ENCODE assay signal across 9 cellular contexts in genomic region chr4:121199742-121200561, GRCh38. TPM values are rescaled to one million over a fixed set of nuclear protein-coding genes. Genes with fewer than 3 reads are reported as not detected.
DNase-seq lines count a peak whose midpoint lies in the region; ATAC-seq and TF ChIP-seq lines count a peak whose summit lies in the region.
"Had no signal": no experiment of that assay in that cellular context is flagged by ENCODE, and none has a peak within 500 bp of the region (broad histone marks: within the 10 kb centered on the region; RNA-seq: fewer than 3 reads in every experiment).

No MANE protein-coding gene starts in this region.

- no peak overlapping the region for H2AFZ ChIP-seq in GM23338

- peak; percentile 41 to 46 for DNase-seq in activated T-cell treated with anti-CD3 and anti-CD28 coated beads, Interleukin-2, amount 50 U/mL, for 48 hours
- no peak for DNase-seq in cardiac septum (ENCODE audit: low spot score)
- DNase-seq in middle frontal gyrus (ENCODE audit: extremely low spot score, low spot score), result no peak
- no peak for DNase-seq in GM23338 (ENCODE audit: low spot score)
- DNase-seq in NCI-H187 treated with DMSO at 0.1 percent for 48 hours (lab: John Stamatoyannopoulos, UW), result no peak

- H4K20me1 ChIP-seq in GM23338 (replicated peaks; ENCODE audit: insufficient read depth), result no peaks in the 10 kb centered on the region

- H3K4me3 Mint-ChIP-seq in GM23338, result no peak overlapping the region

- H3K36me3 Mint-ChIP-seq in GM23338 (ENCODE audit: low read depth), result no peaks in the 10 kb centered on the region
- H3K36me3 Mint-ChIP-seq: immature natural killer cell had no signal

- H3K4me1 Mint-ChIP-seq in GM23338, result no peaks in the 10 kb centered on the region

- H3K27ac Mint-ChIP-seq in GM23338, result no peak overlapping the region

- no peak overlapping the region for H3K27ac ChIP-seq in GM23338 (ENCODE audit: low read depth)

- H3K36me3 ChIP-seq in GM23338 (ENCODE audit: insufficient read depth), result no peaks in the 10 kb centered on the region

- no peak overlapping the region for H3K4me3 ChIP-seq in GM23338

- no peaks in the 10 kb centered on the region for H3K27me3 ChIP-seq in GM23338 (ENCODE audit: insufficient read depth)

- H3K9me3 Mint-ChIP-seq in GM23338, result no peaks in the 10 kb centered on the region
- H3K9me3 Mint-ChIP-seq: immature natural killer cell had no signal

- no peaks in the 10 kb centered on the region for H3F3A ChIP-seq in GM23338 (replicated peaks; ENCODE audit: low read depth)

- TF ChIP-seq CTCF in GM12872 (IDR thresholded peaks at IDR 0.05; ENCODE audit: insufficient read depth, low read depth, low read length), result peak; percentile 56
- TF ChIP-seq CTCF in GM23338 (conservative IDR thresholded peaks at IDR 0.05; ENCODE audit: low read depth in 2 of 2), result peak in 1 of 2 experiments; percentile 32; a peak in 2 of 4 replicates

- H3K9me2 ChIP-seq in GM23338 (ENCODE audit: insufficient read depth), result no peaks in the 10 kb centered on the region

- H3K79me2 ChIP-seq in GM23338 (replicated peaks; ENCODE audit: insufficient read depth), result no peaks in the 10 kb centered on the region

- H3K27me3 Mint-ChIP-seq in GM23338 (ENCODE audit: insufficient read depth, low read depth, poor library complexity), result no peaks in the 10 kb centered on the region

- no peaks in the 10 kb centered on the region; the same call in 1 of the 2 replicates for H3K4me1 ChIP-seq in GM23338 (ENCODE audit: insufficient read depth)

- no peak overlapping the region for H3K4me2 ChIP-seq in GM23338

- intact Hi-C loops in cardiac septum (cut with DNase I), result no loop called here

- ATAC-seq in GM19351 (IDR thresholded peaks at IDR 0.05; ENCODE audit: unreplicated experiment) (peak; percentile 68), HG03095 (IDR thresholded peaks at IDR 0.05; ENCODE audit: unreplicated experiment) (peak; percentile 69), GM23338 (no peak)

TF ChIP-seq in GM23338, 12 proteins besides CTCF, POLR2A, EP300 and RAD21:
- TF ChIP-seq EZH2 (IDR thresholded peaks at IDR 0.05; ENCODE audit: low read depth, unreplicated experiment), result no peak
- TF ChIP-seq ZNF114 (CRISPR knock-in tag; IDR thresholded peaks at IDR 0.05), result no peak
- TF ChIP-seq, protein P1, sequence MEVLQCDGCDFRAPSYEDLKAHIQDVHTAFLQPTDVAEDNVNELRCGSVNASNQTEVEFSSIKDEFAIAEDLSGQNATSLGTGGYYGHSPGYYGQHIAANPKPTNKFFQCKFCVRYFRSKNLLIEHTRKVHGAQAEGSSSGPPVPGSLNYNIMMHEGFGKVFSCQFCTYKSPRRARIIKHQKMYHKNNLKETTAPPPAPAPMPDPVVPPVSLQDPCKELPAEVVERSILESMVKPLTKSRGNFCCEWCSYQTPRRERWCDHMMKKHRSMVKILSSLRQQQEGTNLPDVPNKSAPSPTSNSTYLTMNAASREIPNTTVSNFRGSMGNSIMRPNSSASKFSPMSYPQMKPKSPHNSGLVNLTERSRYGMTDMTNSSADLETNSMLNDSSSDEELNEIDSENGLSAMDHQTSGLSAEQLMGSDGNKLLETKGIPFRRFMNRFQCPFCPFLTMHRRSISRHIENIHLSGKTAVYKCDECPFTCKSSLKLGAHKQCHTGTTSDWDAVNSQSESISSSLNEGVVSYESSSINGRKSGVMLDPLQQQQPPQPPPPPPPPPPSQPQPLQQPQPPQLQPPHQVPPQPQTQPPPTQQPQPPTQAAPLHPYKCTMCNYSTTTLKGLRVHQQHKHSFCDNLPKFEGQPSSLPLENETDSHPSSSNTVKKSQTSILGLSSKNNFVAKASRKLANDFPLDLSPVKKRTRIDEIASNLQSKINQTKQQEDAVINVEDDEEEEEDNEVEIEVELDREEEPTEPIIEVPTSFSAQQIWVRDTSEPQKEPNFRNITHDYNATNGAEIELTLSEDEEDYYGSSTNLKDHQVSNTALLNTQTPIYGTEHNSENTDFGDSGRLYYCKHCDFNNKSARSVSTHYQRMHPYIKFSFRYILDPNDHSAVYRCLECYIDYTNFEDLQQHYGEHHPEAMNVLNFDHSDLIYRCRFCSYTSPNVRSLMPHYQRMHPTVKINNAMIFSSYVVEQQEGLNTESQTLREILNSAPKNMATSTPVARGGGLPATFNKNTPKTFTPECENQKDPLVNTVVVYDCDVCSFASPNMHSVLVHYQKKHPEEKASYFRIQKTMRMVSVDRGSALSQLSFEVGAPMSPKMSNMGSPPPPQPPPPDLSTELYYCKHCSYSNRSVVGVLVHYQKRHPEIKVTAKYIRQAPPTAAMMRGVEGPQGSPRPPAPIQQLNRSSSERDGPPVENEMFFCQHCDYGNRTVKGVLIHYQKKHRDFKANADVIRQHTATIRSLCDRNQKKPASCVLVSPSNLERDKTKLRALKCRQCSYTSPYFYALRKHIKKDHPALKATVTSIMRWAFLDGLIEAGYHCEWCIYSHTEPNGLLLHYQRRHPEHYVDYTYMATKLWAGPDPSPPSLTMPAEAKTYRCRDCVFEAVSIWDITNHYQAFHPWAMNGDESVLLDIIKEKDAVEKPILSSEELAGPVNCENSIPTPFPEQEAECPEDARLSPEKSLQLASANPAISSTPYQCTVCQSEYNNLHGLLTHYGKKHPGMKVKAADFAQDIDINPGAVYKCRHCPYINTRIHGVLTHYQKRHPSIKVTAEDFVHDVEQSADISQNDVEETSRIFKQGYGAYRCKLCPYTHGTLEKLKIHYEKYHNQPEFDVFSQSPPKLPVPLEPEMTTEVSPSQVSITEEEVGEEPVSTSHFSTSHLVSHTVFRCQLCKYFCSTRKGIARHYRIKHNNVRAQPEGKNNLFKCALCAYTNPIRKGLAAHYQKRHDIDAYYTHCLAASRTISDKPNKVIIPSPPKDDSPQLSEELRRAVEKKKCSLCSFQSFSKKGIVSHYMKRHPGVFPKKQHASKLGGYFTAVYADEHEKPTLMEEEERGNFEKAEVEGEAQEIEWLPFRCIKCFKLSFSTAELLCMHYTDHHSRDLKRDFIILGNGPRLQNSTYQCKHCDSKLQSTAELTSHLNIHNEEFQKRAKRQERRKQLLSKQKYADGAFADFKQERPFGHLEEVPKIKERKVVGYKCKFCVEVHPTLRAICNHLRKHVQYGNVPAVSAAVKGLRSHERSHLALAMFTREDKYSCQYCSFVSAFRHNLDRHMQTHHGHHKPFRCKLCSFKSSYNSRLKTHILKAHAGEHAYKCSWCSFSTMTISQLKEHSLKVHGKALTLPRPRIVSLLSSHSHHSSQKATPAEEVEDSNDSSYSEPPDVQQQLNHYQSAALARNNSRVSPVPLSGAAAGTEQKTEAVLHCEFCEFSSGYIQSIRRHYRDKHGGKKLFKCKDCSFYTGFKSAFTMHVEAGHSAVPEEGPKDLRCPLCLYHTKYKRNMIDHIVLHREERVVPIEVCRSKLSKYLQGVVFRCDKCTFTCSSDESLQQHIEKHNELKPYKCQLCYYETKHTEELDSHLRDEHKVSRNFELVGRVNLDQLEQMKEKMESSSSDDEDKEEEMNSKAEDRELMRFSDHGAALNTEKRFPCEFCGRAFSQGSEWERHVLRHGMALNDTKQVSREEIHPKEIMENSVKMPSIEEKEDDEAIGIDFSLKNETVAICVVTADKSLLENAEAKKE (CRISPR knock-in tag; IDR thresholded peaks at IDR 0.05), result no peak
- no peak for TF ChIP-seq POLR2AphosphoS5 (IDR thresholded peaks at IDR 0.05; ENCODE audit: low read depth)
- no peak for TF ChIP-seq JUNB (IDR thresholded peaks at IDR 0.05; ENCODE audit: unreplicated experiment)
- no peak for TF ChIP-seq NANOG (IDR thresholded peaks at IDR 0.05; ENCODE audit: borderline replicate concordance)
TF ChIP-seq in GM23338: peak in this region for 0.

RNA-seq across cellular contexts. Expression of gene TNIP3, which starts 35.8 kb away (rescaled TPM):
- total RNA-seq in cardiac septum, result not detected
- not detected in 2 replicates for total RNA-seq in GM23338 (2014; rRNA removed; shearing (Covaris generic))
- polyA plus RNA-seq in GM23338 (2016; fragmentation: Nextera tagmentation; extraction: Ambion mirVana), result 0.45 TPM in 1 of 2 replicates, not detected in the other

Comparison
In these comparisons a context has a peak if more than half of its experiments do, and no peak if none do; other contexts are left out.
1. DNase-seq: peak in activated T-cell treated with anti-CD3 and anti-CD28 coated beads, Interleukin-2, amount 50 U/mL, for 48 hours (2 of 2); none in cardiac septum (single experiment), middle frontal gyrus (single experiment), GM23338 (single experiment) and NCI-H187 treated with DMSO at 0.1 percent for 48 hours (single experiment).